In genomic region chr5:135930029-135930948, GRCh38 we compare ENCODE assay signal across 1 cellular context.
TF ChIP-seq lines count a peak whose summit lies in the region.

No MANE protein-coding gene starts in this region.

TF ChIP-seq in HepG2, 621 proteins besides CTCF, POLR2A, EP300 and RAD21 (continued from another document and continues in another):
- TF ChIP-seq GMEB2 (CRISPR knock-in tag; IDR thresholded peaks at IDR 0.05; ENCODE audit: low read depth) (no peak), SPEN (CRISPR knock-in tag; IDR thresholded peaks at IDR 0.05; ENCODE audit: low read depth) (0 out of 2 replicates have a peak, but pooled peaks have one; percentile 22), GATAD2A (CRISPR knock-in tag; IDR thresholded peaks at IDR 0.05) (no peak; the same call in 1 of the 2 replicates), ZBTB37 (CRISPR knock-in tag; IDR thresholded peaks at IDR 0.05) (no peak), ZNF773 (CRISPR knock-in tag; IDR thresholded peaks at IDR 0.05; ENCODE audit: borderline replicate concordance) (0 out of 2 replicates have a peak, but pooled peaks have one; percentile 20), AHR (CRISPR knock-in tag; IDR thresholded peaks at IDR 0.05) (no peak), SKI (IDR thresholded peaks at IDR 0.05; ENCODE audit: partially characterized antibody) (no peak), ZXDC (CRISPR knock-in tag; IDR thresholded peaks at IDR 0.05) (no peak), THYN1 (CRISPR knock-in tag; IDR thresholded peaks at IDR 0.05; ENCODE audit: borderline replicate concordance, low read depth) (no peak), JDP2 (CRISPR knock-in tag; IDR thresholded peaks at IDR 0.05; ENCODE audit: borderline replicate concordance) (no peak; the same call in 1 of the 2 replicates), HMG20B (CRISPR knock-in tag; conservative IDR thresholded peaks at IDR 0.05) (no peak), BRF2 (CRISPR knock-in tag; IDR thresholded peaks at IDR 0.05) (peak; percentile 43; the same call in 1 of the 2 replicates), ERF (CRISPR knock-in tag; IDR thresholded peaks at IDR 0.05) (0 out of 2 replicates have a peak, but pooled peaks have one; percentile 28), ZSCAN25 (CRISPR knock-in tag; IDR thresholded peaks at IDR 0.05) (no peak), ZBTB21 (CRISPR knock-in tag; IDR thresholded peaks at IDR 0.05) (no peak), SMAD1 (CRISPR knock-in tag; IDR thresholded peaks at IDR 0.05; ENCODE audit: borderline replicate concordance, low read depth) (no peak), ETV5 (CRISPR knock-in tag; IDR thresholded peaks at IDR 0.05; ENCODE audit: borderline replicate concordance) (peak; percentile 38; the same call in 1 of the 2 replicates), SKIL (CRISPR knock-in tag; IDR thresholded peaks at IDR 0.05; ENCODE audit: borderline replicate concordance) (no peak), FOXK1 (CRISPR knock-in tag; IDR thresholded peaks at IDR 0.05; ENCODE audit: borderline replicate concordance, low read depth) (no peak), ZNF570 (CRISPR knock-in tag; IDR thresholded peaks at IDR 0.05; ENCODE audit: borderline replicate concordance) (no peak), TBP (CRISPR knock-in tag; IDR thresholded peaks at IDR 0.05) (no peak), ZFP37 (CRISPR knock-in tag; IDR thresholded peaks at IDR 0.05; ENCODE audit: borderline replicate concordance) (no peak), CENPX (CRISPR knock-in tag; IDR thresholded peaks at IDR 0.05) (no peak), ZSCAN29 (CRISPR knock-in tag; conservative IDR thresholded peaks at IDR 0.05) (no peak), ZNF318 (CRISPR knock-in tag; IDR thresholded peaks at IDR 0.05) (no peak), TFDP1 (CRISPR knock-in tag; IDR thresholded peaks at IDR 0.05; ENCODE audit: borderline replicate concordance) (no peak; the same call in 1 of the 2 replicates), ZNF607 (CRISPR knock-in tag; IDR thresholded peaks at IDR 0.05; ENCODE audit: borderline replicate concordance) (no peak; the same call in 1 of the 2 replicates), ZNF580 (CRISPR knock-in tag; IDR thresholded peaks at IDR 0.05; ENCODE audit: borderline replicate concordance, low read depth) (peak; percentile 25; the same call in 1 of the 2 replicates), ZNF232 (CRISPR knock-in tag; IDR thresholded peaks at IDR 0.05; ENCODE audit: borderline replicate concordance) (no peak), SRY (CRISPR knock-in tag; IDR thresholded peaks at IDR 0.05) (no peak), RFX1 (IDR thresholded peaks at IDR 0.05) (no peak), SNRNP70 (IDR thresholded peaks at IDR 0.05; ENCODE audit: low read depth, low read length) (no peak), NFYB (CRISPR knock-in tag; IDR thresholded peaks at IDR 0.05) (no peak), ZNF589 (CRISPR knock-in tag; conservative IDR thresholded peaks at IDR 0.05) (no peak), PHF20 (CRISPR knock-in tag; IDR thresholded peaks at IDR 0.05) (no peak), SMAD9 (CRISPR knock-in tag; IDR thresholded peaks at IDR 0.05) (no peak), ZNF3 (CRISPR knock-in tag; IDR thresholded peaks at IDR 0.05) (no peak), HNRNPH1 (optimal IDR thresholded peaks at IDR 0.05; ENCODE audit: low read depth, low read length) (no peak), ZNF644 (CRISPR knock-in tag; IDR thresholded peaks at IDR 0.05; ENCODE audit: low read depth) (0 out of 2 replicates have a peak, but pooled peaks have one; percentile 39), NRL (CRISPR knock-in tag; IDR thresholded peaks at IDR 0.05; ENCODE audit: borderline replicate concordance) (peak; percentile 43; the same call in 1 of the 2 replicates), MEF2D (CRISPR knock-in tag; IDR thresholded peaks at IDR 0.05) (no peak), CBFB (CRISPR knock-in tag; IDR thresholded peaks at IDR 0.05) (no peak), ZNF205 (CRISPR knock-in tag; IDR thresholded peaks at IDR 0.05) (no peak; the same call in 1 of the 2 replicates), ZNF275 (CRISPR knock-in tag; IDR thresholded peaks at IDR 0.05; ENCODE audit: borderline replicate concordance) (no peak)
